In genomic region chr13:95801825-95802224, GRCh38 we compare ENCODE assay signal across 38 cellular contexts.
"Had no signal": no experiment of that assay in that cellular context is flagged by ENCODE, and none has a peak within 500 bp of the region (broad histone marks: within the 10 kb centered on the region; RNA-seq: fewer than 3 reads in every experiment).

No MANE protein-coding gene starts in this region.

- H3K4me1 ChIP-seq: adrenal gland, ascending aorta had no signal

- H3K9me3 Mint-ChIP-seq: activated CD4-positive, alpha-beta memory T cell treated with anti-CD3 and anti-CD28 coated beads for 36 hours; activated CD4-positive, alpha-beta T cell treated with anti-CD3 and anti-CD28 coated beads, Interleukin-2, amount 10 ng/mL, durations not matched to agents 24 days and 14 days; activated T-helper 1 cell treated with anti-CD3 and anti-CD28 coated beads, Interleukin-12 subunit alpha, Interleukin-12 subunit beta, Interleukin-2, Interleukin-4 antibody, amounts not matched to agents 30 ng/mL and 10 ng/mL and 1 ng/mL, durations not matched to agents 14 hours and 24 hours and 36 hours; activated T-helper 17 cell treated with anti-CD3 and anti-CD28 coated beads, Interleukin-2, amount 50 U/mL, for 72 hours; central memory CD8-positive, alpha-beta T cell; T-helper 1 cell treated with Interleukin-12 subunit alpha and Interleukin-12 subunit beta and Interleukin-4 antibody, amounts not matched to agents 30 μg/mL and 1 μg/mL, for 36 hours; T-helper 2 cell treated with Interferon-gamma antibody and Interleukin-4, amounts not matched to agents 5 μg/mL and 100 μg/mL, for 36 hours had no signal

- FAIRE-seq: bronchial epithelial cell, TTC549 had no signal

- H3K27me3 ChIP-seq: adrenal gland, ascending aorta, cardiac muscle cell had no signal

- H3K27ac ChIP-seq: adrenal gland, ascending aorta, cardiac muscle cell, VCaP had no signal

- DNase-seq: activated B cell treated with CpG ODN at 0.5 μM for 24 hours; activated CD4-positive, alpha-beta memory T cell treated with anti-CD3 and anti-CD28 coated beads for 36 hours; activated CD4-positive, alpha-beta T cell treated with anti-CD3 and anti-CD28 coated beads for 4 hours; activated CD4-positive, alpha-beta T cell treated with anti-CD3 and anti-CD28 coated beads, Interleukin-2, amount 10 ng/mL, durations not matched to agents 24 days and 14 days; activated CD4-positive, alpha-beta T cell treated with anti-CD3 and anti-CD28 coated beads, Interleukin-2, amount 50 U/mL, for 1 hour; activated CD4-positive, alpha-beta T cell treated with anti-CD3 and anti-CD28 coated beads, Interleukin-2, amount 50 U/mL, for 4 hours; activated CD4-positive, CD25-positive, alpha-beta regulatory T cell treated with anti-CD3 and anti-CD28 coated beads, Interleukin-2, amount 50 U/mL, for 72 hours; activated CD8-positive, alpha-beta memory T cell treated with anti-CD3 and anti-CD28 coated beads, Interleukin-2, amount 50 U/mL, for 4 hours; activated CD8-positive, alpha-beta T cell treated with anti-CD3 and anti-CD28 coated beads for 36 hours; activated effector memory CD4-positive, alpha-beta T cell treated with anti-CD3 and anti-CD28 coated beads, Interleukin-2, amount 50 U/mL, for 16 hours; activated gamma-delta T cell treated with Interleukin-2 at 50 U/mL for 16 hours; activated naive CD4-positive, alpha-beta T cell; activated naive CD4-positive, alpha-beta T cell treated with anti-CD3 and anti-CD28 coated beads for 36 hours; activated naive CD4-positive, alpha-beta T cell treated with anti-CD3 and anti-CD28 coated beads, Interleukin-2, amount 50 U/mL, for 16 hours; activated naive CD8-positive, alpha-beta T cell treated with anti-CD3 and anti-CD28 coated beads for 36 hours; activated T-cell treated with anti-CD3 and anti-CD28 coated beads for 4 hours; activated T-cell treated with anti-CD3 and anti-CD28 coated beads, Interleukin-2, amount 50 U/mL, for 1 hour; activated T-cell treated with anti-CD3 and anti-CD28 coated beads, Interleukin-2, amount 50 U/mL, for 4 hours; activated T-cell treated with anti-CD3 and anti-CD28 coated beads, Interleukin-2, amount 50 U/mL, for 72 hours; adrenal gland; amniotic stem cell; anterior cingulate cortex; caudate nucleus; cerebellar nuclear complex; T-helper 2 cell; T-helper 9 cell had no signal

- H3K4me3 ChIP-seq: adrenal gland, ascending aorta, cardiac muscle cell had no signal

- H3K36me3 ChIP-seq: adrenal gland, ascending aorta had no signal

- H3K27me3 Mint-ChIP-seq: activated B cell treated with CpG ODN at 0.5 μM for 24 hours had no signal

- H3K4me1 Mint-ChIP-seq: activated B cell treated with CpG ODN at 0.5 μM for 24 hours; activated CD4-positive, alpha-beta T cell treated with anti-CD3 and anti-CD28 coated beads, Interleukin-2, amount 10 ng/mL, durations not matched to agents 24 days and 14 days; activated naive CD8-positive, alpha-beta T cell treated with anti-CD3 and anti-CD28 coated beads for 36 hours; activated T-helper 17 cell treated with anti-CD3 and anti-CD28 coated beads, Interleukin-2, amount 50 U/mL, for 72 hours; brain; central memory CD8-positive, alpha-beta T cell had no signal

- H3K27ac Mint-ChIP-seq: activated B cell treated with CpG ODN at 0.5 μM for 24 hours; activated CD4-positive, alpha-beta memory T cell treated with anti-CD3 and anti-CD28 coated beads for 36 hours; activated CD4-positive, alpha-beta T cell treated with anti-CD3 and anti-CD28 coated beads, Interleukin-2, amount 10 ng/mL, durations not matched to agents 24 days and 14 days; activated CD8-positive, alpha-beta T cell treated with anti-CD3 and anti-CD28 coated beads for 36 hours; activated naive CD4-positive, alpha-beta T cell treated with anti-CD3 and anti-CD28 coated beads for 36 hours; activated naive CD4-positive, alpha-beta T cell treated with anti-CD3 and anti-CD28 coated beads, Interleukin-2, amount 50 U/mL, for 72 hours; activated naive CD8-positive, alpha-beta T cell treated with anti-CD3 and anti-CD28 coated beads for 36 hours; activated T-cell treated with anti-CD3 and anti-CD28 coated beads, Interleukin-2, amount 50 U/mL, for 72 hours; activated T-helper 1 cell treated with anti-CD3 and anti-CD28 coated beads, Interleukin-12 subunit alpha, Interleukin-12 subunit beta, Interleukin-2, Interleukin-4 antibody, amounts not matched to agents 30 ng/mL and 10 ng/mL and 1 ng/mL, durations not matched to agents 14 hours and 24 hours and 36 hours; activated T-helper 17 cell treated with anti-CD3 and anti-CD28 coated beads, Interleukin-2, amount 50 U/mL, for 72 hours; brain; T-helper 1 cell treated with Interleukin-12 subunit alpha and Interleukin-12 subunit beta and Interleukin-4 antibody, amounts not matched to agents 30 μg/mL and 1 μg/mL, for 36 hours; T-helper 2 cell treated with Interferon-gamma antibody and Interleukin-4, amounts not matched to agents 5 μg/mL and 100 μg/mL, for 36 hours had no signal

- H3K36me3 Mint-ChIP-seq: activated CD4-positive, alpha-beta memory T cell treated with anti-CD3 and anti-CD28 coated beads for 36 hours; activated naive CD8-positive, alpha-beta T cell treated with anti-CD3 and anti-CD28 coated beads for 36 hours had no signal

- H3K4me3 Mint-ChIP-seq: activated B cell treated with CpG ODN at 0.5 μM for 24 hours; activated CD4-positive, alpha-beta memory T cell treated with anti-CD3 and anti-CD28 coated beads for 36 hours; activated CD4-positive, alpha-beta T cell treated with anti-CD3 and anti-CD28 coated beads, Interleukin-2, amount 10 ng/mL, durations not matched to agents 24 days and 14 days; activated CD8-positive, alpha-beta T cell treated with anti-CD3 and anti-CD28 coated beads for 36 hours; activated naive CD4-positive, alpha-beta T cell treated with anti-CD3 and anti-CD28 coated beads for 36 hours; activated naive CD8-positive, alpha-beta T cell treated with anti-CD3 and anti-CD28 coated beads for 36 hours; activated T-cell treated with anti-CD3 and anti-CD28 coated beads, Interleukin-2, amount 50 U/mL, for 4 hours; activated T-cell treated with anti-CD3 and anti-CD28 coated beads, Interleukin-2, amount 50 U/mL, for 72 hours; activated T-helper 1 cell treated with anti-CD3 and anti-CD28 coated beads, Interleukin-12 subunit alpha, Interleukin-12 subunit beta, Interleukin-2, Interleukin-4 antibody, amounts not matched to agents 30 ng/mL and 10 ng/mL and 1 ng/mL, durations not matched to agents 14 hours and 24 hours and 36 hours; activated T-helper 17 cell treated with anti-CD3 and anti-CD28 coated beads, Interleukin-2, amount 50 U/mL, for 72 hours; brain; central memory CD8-positive, alpha-beta T cell; T-helper 1 cell treated with Interleukin-12 subunit alpha and Interleukin-12 subunit beta and Interleukin-4 antibody, amounts not matched to agents 30 μg/mL and 1 μg/mL, for 36 hours; T-helper 2 cell treated with Interferon-gamma antibody and Interleukin-4, amounts not matched to agents 5 μg/mL and 100 μg/mL, for 36 hours had no signal

- ATAC-seq: activated CD8-positive, alpha-beta T cell treated with anti-CD3 and anti-CD28 coated beads for 36 hours; activated naive CD4-positive, alpha-beta T cell treated with anti-CD3 and anti-CD28 coated beads, Interleukin-2, amount 50 U/mL, for 72 hours; activated T-cell treated with anti-CD3 and anti-CD28 coated beads, Interleukin-2, amount 50 U/mL, for 4 hours; activated T-cell treated with anti-CD3 and anti-CD28 coated beads, Interleukin-2, amount 50 U/mL, for 72 hours; activated T-helper 17 cell treated with anti-CD3 and anti-CD28 coated beads, Interleukin-2, amount 50 U/mL, for 72 hours had no signal
